In genomic region chr2:159094173-159094737, GRCh38 we compare ENCODE assay signal across 8 cellular contexts.
DNase-seq lines count a peak whose midpoint lies in the region; ATAC-seq, FAIRE-seq and TF ChIP-seq lines count a peak whose summit lies in the region.

No MANE protein-coding gene starts in this region.

- H3K36me3 ChIP-seq in brain microvascular endothelial cell (replicated peaks) (peaks cover 8% of the 10 kb centered on the region), small intestine (ENCODE audit: control insufficient read depth in 2 of 2, insufficient read depth in 2 of 2, low read length in 2 of 2) (no peaks in the 10 kb centered on the region)

- H3K4me3 ChIP-seq in HFF-Myc (replicated peaks; ENCODE audit: low read depth, low read length) (no peak overlapping the region), brain microvascular endothelial cell (ENCODE audit: low read depth, low read length) (no peak overlapping the region), small intestine (ENCODE audit: low read depth in 1 of 2, low read length in 2 of 2) (no peak overlapping the region)

- no peaks in the 10 kb centered on the region for H3K27me3 Mint-ChIP-seq in stimulated activated naive CD8-positive, alpha-beta T cell treated with anti-CD3 and anti-CD28 coated beads, Interleukin-15, amount 100 ng/mL, for 72 hours
- peaks cover 0 to 7% (median 0%) of the 10 kb centered on the region in 3 donors for H3K27me3 Mint-ChIP-seq in CD14-positive monocyte (ENCODE audit: low read depth in 3 of 3)

- H3K27me3 ChIP-seq in brain microvascular endothelial cell (replicated peaks), result no peaks in the 10 kb centered on the region
- no peaks in the 10 kb centered on the region for H3K27me3 ChIP-seq in small intestine (ENCODE audit: control insufficient read depth in 2 of 2, insufficient read depth in 2 of 2, low read length in 2 of 2)

- no peaks in the 10 kb centered on the region for H3K9me3 ChIP-seq in small intestine (ENCODE audit: control insufficient read depth, low read depth)

- ATAC-seq in left lobe of liver (peak; percentile 25), GM21447 (IDR thresholded peaks at IDR 0.05; ENCODE audit: unreplicated experiment) (no peak), HG02885 (IDR thresholded peaks at IDR 0.05; ENCODE audit: poor library complexity, unreplicated experiment) (no peak)
- ATAC-seq in stimulated activated naive CD8-positive, alpha-beta T cell treated with anti-CD3 and anti-CD28 coated beads, Interleukin-15, amount 100 ng/mL, for 72 hours, result peak; percentile 80

- intact Hi-C loops in CD14-positive monocyte (cut with micrococcal nuclease), result no loop called here

- peak overlapping the region; percentile 72 to 73 for H3K27ac Mint-ChIP-seq in stimulated activated naive CD8-positive, alpha-beta T cell treated with anti-CD3 and anti-CD28 coated beads, Interleukin-15, amount 100 ng/mL, for 72 hours
- no peak overlapping the region for H3K27ac Mint-ChIP-seq in CD14-positive monocyte

- no peak for FAIRE-seq in small intestine (lab: Jason Lieb, UNC)

- TF ChIP-seq CTCF in HFF-Myc (IDR thresholded peaks at IDR 0.05; ENCODE audit: low read depth, low read length, missing control alignments) (no peak), brain microvascular endothelial cell (IDR thresholded peaks at IDR 0.05; ENCODE audit: low read depth, low read length, missing control alignments) (no peak), CD14-positive monocyte (IDR thresholded peaks at IDR 0.05) (no peak)

- DNase-seq in HFF-Myc (ENCODE audit: extremely low read depth, low read depth) (peak; percentile 82), brain microvascular endothelial cell (no peak), left lobe of liver (ENCODE audit: low spot score) (no peak), small intestine (no peak), CD14-positive monocyte (ENCODE audit: low spot score) (no peak)
- DNase-seq in stimulated activated naive CD8-positive, alpha-beta T cell treated with anti-CD3 and anti-CD28 coated beads, Interleukin-15, amount 100 ng/mL, for 72 hours, result peak; percentile 25 to 49

- H3K36me3 Mint-ChIP-seq in CD14-positive monocyte, result no peaks in the 10 kb centered on the region

- H3K4me3 Mint-ChIP-seq in stimulated activated naive CD8-positive, alpha-beta T cell treated with anti-CD3 and anti-CD28 coated beads, Interleukin-15, amount 100 ng/mL, for 72 hours, result peak overlapping the region in 1 of 2 donors; percentile 21
- H3K4me3 Mint-ChIP-seq in CD14-positive monocyte, result no peak overlapping the region

- peaks cover 68% of the 10 kb centered on the region for H3K4me1 Mint-ChIP-seq in stimulated activated naive CD8-positive, alpha-beta T cell treated with anti-CD3 and anti-CD28 coated beads, Interleukin-15, amount 100 ng/mL, for 72 hours
- peaks cover 31% of the 10 kb centered on the region for H3K4me1 Mint-ChIP-seq in CD14-positive monocyte

- in situ Hi-C loops in brain microvascular endothelial cell (cut with HindIII; ENCODE audit: low pct_ligation_motif_present, low sequenced_read_pairs), result no loop called here

- H3K27ac ChIP-seq in brain microvascular endothelial cell (peak overlapping the region; percentile 32), small intestine (ENCODE audit: low read depth in 1 of 2, low read length in 1 of 2) (peak overlapping the region in 1 of 2 donors; percentile 79)

- WGBS in small intestine, 3 donors, result 51 to 82% (median 70%) methylated on average over 10 of the region's 10 CpGs

- H3K9me3 Mint-ChIP-seq in stimulated activated naive CD8-positive, alpha-beta T cell treated with anti-CD3 and anti-CD28 coated beads, Interleukin-15, amount 100 ng/mL, for 72 hours, result peaks cover 14 to 19% of the 10 kb centered on the region in 2 donors
- peaks cover 11 to 23% (median 18%) of the 10 kb centered on the region in 7 donors for H3K9me3 Mint-ChIP-seq in CD14-positive monocyte

- H3K4me1 ChIP-seq in small intestine (ENCODE audit: control insufficient read depth in 2 of 2, insufficient read depth in 1 of 2, low read depth in 1 of 2, low read length in 1 of 2), result peaks cover 2 to 18% of the 10 kb centered on the region in 2 donors

Comparison
In these comparisons a context has a peak if more than half of its experiments do, and no peak if none do; other contexts are left out.
1. DNase-seq: peak in HFF-Myc (single experiment) and stimulated activated naive CD8-positive, alpha-beta T cell treated with anti-CD3 and anti-CD28 coated beads, Interleukin-15, amount 100 ng/mL, for 72 hours (2 of 2); none in brain microvascular endothelial cell (single experiment), left lobe of liver (single experiment), small intestine (single experiment) and CD14-positive monocyte (single experiment).
2. ATAC-seq: peak in left lobe of liver (single experiment) and stimulated activated naive CD8-positive, alpha-beta T cell treated with anti-CD3 and anti-CD28 coated beads, Interleukin-15, amount 100 ng/mL, for 72 hours (single experiment); none in GM21447 (single experiment) and HG02885 (single experiment).
3. H3K27ac Mint-ChIP-seq: peak in stimulated activated naive CD8-positive, alpha-beta T cell treated with anti-CD3 and anti-CD28 coated beads, Interleukin-15, amount 100 ng/mL, for 72 hours (2 of 2); none in CD14-positive monocyte (0 of 7).